ENCODE assay signal across 8 cellular contexts in genomic region chr6:157314705-157315321, GRCh38. TPM values are rescaled to one million over a fixed set of nuclear protein-coding genes. Genes with fewer than 3 reads are reported as not detected.
DNase-seq lines count a peak whose midpoint lies in the region; ATAC-seq and TF ChIP-seq lines count a peak whose summit lies in the region.

No MANE protein-coding gene starts in this region.

- no peaks in the 10 kb centered on the region for H3K9me3 ChIP-seq in upper lobe of right lung

- DNase-seq in Caki2 (ENCODE audit: low read depth) = peak; percentile 35
- peak; percentile 39 for DNase-seq in HS-5 (ENCODE audit: low read depth)
- peak; percentile 34 for DNase-seq in brain pericyte (ENCODE audit: low read depth, low spot score)
- no peak for DNase-seq in left colon
- no peak for DNase-seq in upper lobe of right lung
- DNase-seq in cortex of kidney (lab: John Stamatoyannopoulos, UW) = no peak
- DNase-seq in COR-L47 (lab: John Stamatoyannopoulos, UW) = no peak

- ATAC-seq in GM19463 (IDR thresholded peaks at IDR 0.05; ENCODE audit: unreplicated experiment) (peak; percentile 77), left colon (peak; percentile 87), upper lobe of right lung (peak; percentile 71)

- H3K4me3 ChIP-seq in upper lobe of right lung = no peak overlapping the region

- peak; percentile 81 for TF ChIP-seq CTCF in upper lobe of right lung (IDR thresholded peaks at IDR 0.05)

- H3K36me3 ChIP-seq in upper lobe of right lung = peaks cover 33% of the 10 kb centered on the region

- in situ Hi-C loops in Caki2 (cut with HindIII; ENCODE audit: low pct_unique_long_range_greater_than_20kb, low sequenced_read_pairs) = no loop called here

- peaks cover 10% of the 10 kb centered on the region for H3K4me1 ChIP-seq in upper lobe of right lung

- no peaks in the 10 kb centered on the region for H3K27me3 ChIP-seq in upper lobe of right lung

- H3K27ac ChIP-seq in upper lobe of right lung = no peak overlapping the region

- intact Hi-C loops in left colon (cut with DNase I, micrococcal nuclease) = loop anchor here in 1 of 2 donors (5.0 to 10.0 kb wide), 2 partner anchors 280 to 352 kb away; no protein-coding TSS in a partner anchor
- intact Hi-C loops in upper lobe of right lung (cut with DNase I) = loop anchor here (5.0 to 10.0 kb wide), 2 partner anchors 282 to 330 kb away; no protein-coding TSS in a partner anchor

RNA-seq across cellular contexts. Expression of gene TMEM242, which starts 8.5 kb away (rescaled TPM):
- 3.2 and 3.3 TPM in 2 replicates for total RNA-seq in Caki2 (2014; rRNA removed; shearing (Covaris generic); ENCODE audit: low replicate concordance)
- total RNA-seq in left colon = 10 to 100 TPM; 11.2 to 11.5 TPM
- total RNA-seq in upper lobe of right lung = 9.9 TPM

Comparison
In these comparisons a context has a peak if more than half of its experiments do, and no peak if none do; other contexts are left out.
1. DNase-seq: peak in Caki2 (single experiment), HS-5 (single experiment) and brain pericyte (single experiment); none in left colon (0 of 2), upper lobe of right lung (single experiment), cortex of kidney (single experiment) and COR-L47 (single experiment).
2. Peak in every context shown above with its lines, with median percentiles within 50 percentile points of each other: ATAC-seq.